ENCODE assay signal across 11 cellular contexts in the genomic region with DNA sequence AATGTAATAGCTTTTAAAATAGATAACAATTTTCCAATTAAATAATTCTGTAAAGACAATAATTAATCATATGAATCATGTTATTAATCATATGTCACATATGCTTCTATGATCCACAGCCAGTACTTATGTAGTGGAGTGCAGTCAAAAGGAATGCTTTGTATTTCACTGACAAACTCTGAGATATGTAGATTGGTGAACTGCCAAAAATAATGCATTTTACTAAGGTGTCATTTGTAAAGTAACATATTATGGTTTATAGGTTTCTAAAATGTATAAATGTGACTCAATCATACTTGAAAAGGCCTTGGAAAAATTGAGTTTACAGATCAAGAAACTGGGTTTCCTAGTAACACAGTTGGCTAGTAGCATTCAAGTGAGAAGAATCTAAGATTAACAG.
"Had no signal": no experiment of that assay in that cellular context is flagged by ENCODE, and none has a peak within 500 bp of the region (broad histone marks: within the 10 kb centered on the region; RNA-seq: fewer than 3 reads in every experiment).

No MANE protein-coding gene starts in this region.

- H3K4me3 ChIP-seq: GM23248, GM23338, HAP-1 had no signal

- H3K4me1 ChIP-seq: HAP-1 had no signal

- H3K4me3 Mint-ChIP-seq: GM23338, H9, HFFc6 had no signal

- H3K9me3 ChIP-seq: HAP-1 had no signal

- H3K4me2 ChIP-seq: GM23338 had no signal

- FAIRE-seq: H1, H54 had no signal

- H3K27ac Mint-ChIP-seq: GM23338, H9, HFFc6 had no signal

- ATAC-seq: GM23338, HCT116 had no signal

- DNase-seq: GM23248, GOT3, H7, H9, HCEC 1CT, HFFc6 had no signal

- H3K4me1 Mint-ChIP-seq: GM23338, H9 had no signal

- H3K9ac ChIP-seq: GM23248 had no signal

- H3K36me3 ChIP-seq: HAP-1 had no signal

- H3K27ac ChIP-seq: GM23248 had no signal

- H2AFZ ChIP-seq: GM23248, GM23338 had no signal
